Comparison of ENCODE assay signal across 8 cellular contexts in the genomic region with DNA sequence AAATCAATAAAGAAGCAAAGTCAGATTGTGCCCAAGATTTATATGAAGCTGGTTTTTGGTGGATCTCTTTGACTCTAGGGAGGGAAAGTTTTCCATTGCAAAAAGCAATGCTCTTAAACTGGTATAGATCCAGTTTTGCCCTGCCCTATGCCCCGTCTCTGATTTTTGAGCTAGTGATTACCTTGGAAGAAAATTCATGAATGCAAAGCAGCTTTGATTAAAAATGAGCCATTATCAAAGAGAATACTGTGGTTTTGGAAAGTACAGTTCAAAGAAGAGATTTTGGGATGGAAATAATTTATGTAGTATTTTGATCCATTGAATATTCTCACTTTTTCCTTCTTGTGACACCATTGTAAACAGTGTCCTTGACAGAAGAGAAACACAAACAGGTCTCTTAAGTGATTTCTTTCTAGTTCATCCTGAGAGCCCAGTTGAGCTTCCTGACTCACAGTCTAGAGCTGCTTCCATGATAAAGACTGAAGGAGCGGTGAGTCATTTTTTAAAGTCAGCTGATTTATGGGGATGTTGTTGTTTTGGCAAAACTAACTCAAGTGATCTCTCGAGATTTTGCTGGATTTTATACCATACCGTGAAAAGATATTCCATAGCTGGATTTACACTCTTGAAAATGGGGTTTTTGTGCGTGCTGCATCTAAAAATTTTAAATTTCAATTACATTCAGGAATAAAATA.
DNase-seq lines count a peak whose midpoint lies in the region; ATAC-seq and FAIRE-seq lines count a peak whose summit lies in the region.

No MANE protein-coding gene starts in this region.

- peak overlapping the region; percentile 49 for H3K4me3 Mint-ChIP-seq in activated naive CD4-positive, alpha-beta T cell treated with anti-CD3 and anti-CD28 coated beads, Interleukin-2, amount 50 U/mL, for 24 hours
- H3K4me3 Mint-ChIP-seq in activated naive CD8-positive, alpha-beta T cell: peak overlapping the region; percentile 6

- H3K9me3 Mint-ChIP-seq in activated naive CD4-positive, alpha-beta T cell treated with anti-CD3 and anti-CD28 coated beads, Interleukin-2, amount 50 U/mL, for 24 hours: no peaks in the 10 kb centered on the region
- H3K9me3 Mint-ChIP-seq in activated naive CD8-positive, alpha-beta T cell (ENCODE audit: low read depth): no peaks in the 10 kb centered on the region

- ATAC-seq in HG02798 (IDR thresholded peaks at IDR 0.05; ENCODE audit: poor library complexity, unreplicated experiment): no peak

- H3K27me3 Mint-ChIP-seq in activated naive CD4-positive, alpha-beta T cell treated with anti-CD3 and anti-CD28 coated beads, Interleukin-2, amount 50 U/mL, for 24 hours: no peaks in the 10 kb centered on the region
- no peaks in the 10 kb centered on the region for H3K27me3 Mint-ChIP-seq in activated naive CD8-positive, alpha-beta T cell

- no peaks in the 10 kb centered on the region for H3K36me3 Mint-ChIP-seq in activated naive CD4-positive, alpha-beta T cell treated with anti-CD3 and anti-CD28 coated beads, Interleukin-2, amount 50 U/mL, for 24 hours
- H3K36me3 Mint-ChIP-seq in activated naive CD8-positive, alpha-beta T cell: no peaks in the 10 kb centered on the region

- H3K36me3 ChIP-seq in urinary bladder (ENCODE audit: insufficient read depth): no peaks in the 10 kb centered on the region

- DNase-seq in activated naive CD4-positive, alpha-beta T cell treated with anti-CD3 and anti-CD28 coated beads, Interleukin-2, amount 50 U/mL, for 16 hours: no peak
- DNase-seq in pons (ENCODE audit: low spot score) (no peak), NCI-H2227 (lab: John Stamatoyannopoulos, UW; ENCODE audit: unreplicated experiment) (no peak)

- no peak overlapping the region for H3K4me3 ChIP-seq in urinary bladder (ENCODE audit: low read depth, low read length)

- WGBS in urinary bladder: 41% methylated on average over 5 of the region's 5 CpGs

- peak overlapping the region; percentile 46 for H3K27ac Mint-ChIP-seq in activated naive CD4-positive, alpha-beta T cell treated with anti-CD3 and anti-CD28 coated beads, Interleukin-2, amount 50 U/mL, for 24 hours
- peak overlapping the region; percentile 16 for H3K27ac Mint-ChIP-seq in activated naive CD8-positive, alpha-beta T cell

- no peaks in the 10 kb centered on the region for H3K4me1 ChIP-seq in urinary bladder (ENCODE audit: insufficient read depth)

- H3K27ac ChIP-seq in urinary bladder (ENCODE audit: low read depth): peak overlapping the region; percentile 38

- peaks cover 79% of the 10 kb centered on the region for H3K4me1 Mint-ChIP-seq in activated naive CD4-positive, alpha-beta T cell treated with anti-CD3 and anti-CD28 coated beads, Interleukin-2, amount 50 U/mL, for 24 hours
- peaks cover 76% of the 10 kb centered on the region for H3K4me1 Mint-ChIP-seq in activated naive CD8-positive, alpha-beta T cell (ENCODE audit: low read depth)

- peak; percentile 43 for FAIRE-seq in islet of Langerhans (lab: Jason Lieb, UNC)
